Comparison of ENCODE assay signal across 1 cellular context in the genomic region with DNA sequence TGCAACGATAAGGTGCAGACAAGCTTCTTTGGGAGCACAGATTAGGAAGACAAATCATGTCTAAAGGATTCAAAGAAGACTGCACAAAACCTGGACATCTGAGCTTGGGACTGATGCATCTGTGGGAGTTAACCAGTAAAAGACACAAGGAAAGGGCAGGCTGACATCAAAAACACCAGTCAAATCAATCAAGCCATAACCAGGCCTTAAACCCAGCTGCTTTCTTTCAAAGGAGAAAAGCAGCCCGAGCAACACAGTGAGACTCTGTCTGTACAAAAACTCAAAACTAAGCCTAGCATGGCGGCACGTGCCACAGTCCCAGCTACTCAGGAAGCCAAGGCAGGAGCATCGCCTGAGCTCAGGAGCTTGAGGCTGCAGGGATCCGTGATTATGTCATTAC.
TF ChIP-seq lines count a peak whose summit lies in the region.

No MANE protein-coding gene starts in this region.

TF ChIP-seq in neural cell, 6 proteins besides CTCF, POLR2A, EP300 and RAD21 (continued from another document):
- TF ChIP-seq REST (IDR thresholded peaks at IDR 0.05; ENCODE audit: borderline replicate concordance) (no peak), SMC3 (conservative IDR thresholded peaks at IDR 0.05; ENCODE audit: poor library complexity) (no peak), EZH2 (IDR thresholded peaks at IDR 0.05; ENCODE audit: borderline replicate concordance, insufficient read depth, low read length, poor library complexity, severe bottlenecking) (no peak), MXI1 (conservative IDR thresholded peaks at IDR 0.05; ENCODE audit: poor library complexity, severe bottlenecking) (no peak)
